27 cellular contexts compared by ENCODE assay signal in genomic region chr10:71575446-71575845, GRCh38.
A peak's percentile ranks its signal among the peaks of the same experiment; 100 is the strongest.
DNase-seq lines count a peak whose midpoint lies in the region; ATAC-seq, FAIRE-seq and TF ChIP-seq lines count a peak whose summit lies in the region.
"Had no signal": no experiment of that assay in that cellular context is flagged by ENCODE, and none has a peak within 500 bp of the region (broad histone marks: within the 10 kb centered on the region; RNA-seq: fewer than 3 reads in every experiment).

No MANE protein-coding gene starts in this region.

- 71 to 72% methylated on average over 14 of the region's 14 CpGs for WGBS in heart right ventricle, 2 donors

- no peak for FAIRE-seq in GM19239 (lab: Jason Lieb, UNC)
- FAIRE-seq: GM18507 had no signal

- intact Hi-C loops in heart right ventricle (cut with DNase I): loop anchor here in 1 of 10 donors (10.0 kb wide), 1 partner anchor 261 kb away; the partner anchor contains the start of gene SLC29A3

- no peak overlapping the region for H3K27ac ChIP-seq in heart right ventricle
- H3K27ac ChIP-seq in substantia nigra (ENCODE audit: low read depth, low read length, poor library complexity, severe bottlenecking): no peak overlapping the region
- H3K27ac ChIP-seq: spleen had no signal

- ATAC-seq in heart right ventricle: peak; percentile 61 to 88 (median 78)
- ATAC-seq: mucosa of descending colon; PC-3; stimulated activated memory B cell treated with anti-CD40 and anti-IgM and Interleukin-4, amounts not matched to agents 10 μg/mL and 1 μg/mL and 100 μg/mL, for 72 hours had no signal

- H3K9me3 ChIP-seq in adipocyte (ENCODE audit: control insufficient read depth, low read length) (no peaks in the 10 kb centered on the region), heart right ventricle (no peaks in the 10 kb centered on the region)
- H3K9me3 ChIP-seq: esophagus squamous epithelium, mucosa of descending colon, spleen had no signal

- DNase-seq in adipocyte (ENCODE audit: low read depth) (no peak), heart right ventricle (peak; percentile 33 to 74), mucosa of gallbladder (ENCODE audit: low spot score) (peak; percentile 14), substantia nigra (lab: John Stamatoyannopoulos, UW) (peak in 33 of 49 donors; percentile 8 to 74 (median 44)), GM19239 (ENCODE audit: insufficient read length, low spot score) (no peak), DMS114 treated with DMSO at 0.1 percent for 48 hours (lab: John Stamatoyannopoulos, UW; ENCODE audit: unreplicated experiment) (no peak), NCI-H69 (lab: John Stamatoyannopoulos, UW) (no peak)
- DNase-seq: activated CD4-positive, alpha-beta T cell treated with anti-CD3 and anti-CD28 coated beads, Interleukin-2, amount 50 U/mL, for 4 hours; aorta; CD4-positive, CD25-positive, alpha-beta regulatory T cell; DMS 273 treated with DMSO at 0.1 percent for 48 hours; endodermal cell; esophagus squamous epithelium; glutamatergic neuron; H7; mucosa of descending colon; MV-4-11; NCI-H146; NCI-H510A treated with DMSO at 0.1 percent for 48 hours; PC-3; SHP77; spleen; stimulated activated CD4-positive, alpha-beta T cell treated with anti-CD3 and anti-CD28 coated beads, Interleukin-2, amount 100 ng/mL, for 48 hours; SW 1271; T1000 had no signal

- no peak overlapping the region for H3K9ac ChIP-seq in adipocyte (ENCODE audit: low read length)

- no peak for TF ChIP-seq CTCF in heart right ventricle (IDR thresholded peaks at IDR 0.05)

- H3K27me3 ChIP-seq in adipocyte (replicated peaks; ENCODE audit: control insufficient read depth, insufficient read depth, low read length) (peaks cover 33% of the 10 kb centered on the region), heart right ventricle (no peaks in the 10 kb centered on the region)
- H3K27me3 ChIP-seq: esophagus squamous epithelium had no signal

- peaks cover 15% of the 10 kb centered on the region for H3K4me1 ChIP-seq in adipocyte (ENCODE audit: control insufficient read depth, insufficient read depth, low read length)
- H3K4me1 ChIP-seq in heart right ventricle: peaks cover 0 to 10% (median 0%) of the 10 kb centered on the region in 9 donors
- H3K4me1 ChIP-seq: spleen had no signal

- H3K36me3 ChIP-seq in adipocyte (ENCODE audit: control insufficient read depth, insufficient read depth, low read length, severe bottlenecking) (no peaks in the 10 kb centered on the region), heart right ventricle (peaks cover 0 to 10% (median 0%) of the 10 kb centered on the region in 9 donors)
- H3K36me3 ChIP-seq: esophagus squamous epithelium, spleen had no signal

- H3K4me3 ChIP-seq in adipocyte (ENCODE audit: low read length): peak overlapping the region; percentile 29
- no peak overlapping the region for H3K4me3 ChIP-seq in heart right ventricle
- H3K4me3 ChIP-seq: esophagus squamous epithelium, mucosa of descending colon, spleen had no signal

Comparison
In these comparisons a context has a peak if more than half of its experiments do, and no peak if none do; other contexts are left out.
1. DNase-seq: peak in heart right ventricle (2 of 2), mucosa of gallbladder (single experiment) and substantia nigra (33 of 49); none in adipocyte (single experiment), GM19239 (single experiment), DMS114 treated with DMSO at 0.1 percent for 48 hours (single experiment) and NCI-H69 (single experiment).